8 cellular contexts compared by ENCODE assay signal in genomic region chr17:62064791-62065563, GRCh38. TPM values are rescaled to one million over a fixed set of nuclear protein-coding genes. Genes with fewer than 3 reads are reported as not detected.
DNase-seq lines count a peak whose midpoint lies in the region; ATAC-seq and TF ChIP-seq lines count a peak whose summit lies in the region.

MED13 (minus strand) TSS chr17:62065278; CDS start chr17:62065205, 73 bp downstream.

- peak within 1 kb of the TSS; percentile 99 for H3K27ac Mint-ChIP-seq in nephron progenitor cell
- H3K27ac Mint-ChIP-seq in stimulated activated naive CD8-positive, alpha-beta T cell treated with anti-CD3 and anti-CD28 coated beads, Interleukin-15, Interleukin-2, amounts not matched to agents 100 ng/mL and 50 ng/mL, for 24 hours = peak within 1 kb of the TSS; percentile 97

- H3K36me3 Mint-ChIP-seq in nephron progenitor cell (ENCODE audit: low read depth) = peaks cover 14% of the 10 kb centered on the region
- peaks cover 26% of the 10 kb centered on the region for H3K36me3 Mint-ChIP-seq in stimulated activated naive CD8-positive, alpha-beta T cell treated with anti-CD3 and anti-CD28 coated beads, Interleukin-15, Interleukin-2, amounts not matched to agents 100 ng/mL and 50 ng/mL, for 24 hours (ENCODE audit: low read depth)

- TF ChIP-seq CTCF in GM13976 (IDR thresholded peaks at IDR 0.05; ENCODE audit: borderline replicate concordance, control extremely low read depth, extremely low read depth, insufficient read depth, missing control alignments) (no peak), fibroblast of the aortic adventitia (IDR thresholded peaks at IDR 0.05; ENCODE audit: insufficient read depth, low read length) (peak; percentile 3), nephron progenitor cell (IDR thresholded peaks at IDR 0.05) (no peak)

- H3K4me1 Mint-ChIP-seq in nephron progenitor cell = peaks cover 36% of the 10 kb centered on the region
- H3K4me1 Mint-ChIP-seq in stimulated activated naive CD8-positive, alpha-beta T cell treated with anti-CD3 and anti-CD28 coated beads, Interleukin-15, Interleukin-2, amounts not matched to agents 100 ng/mL and 50 ng/mL, for 24 hours (ENCODE audit: low read depth) = peaks cover 43% of the 10 kb centered on the region

- in situ Hi-C loops in GM13976 (cut with MboI; ENCODE audit: low sequenced_read_pairs, unreplicated experiment) = no loop called here

- peak within 1 kb of the TSS; percentile 97 for H3K4me3 Mint-ChIP-seq in nephron progenitor cell
- peak within 1 kb of the TSS; percentile 96 for H3K4me3 Mint-ChIP-seq in stimulated activated naive CD8-positive, alpha-beta T cell treated with anti-CD3 and anti-CD28 coated beads, Interleukin-15, Interleukin-2, amounts not matched to agents 100 ng/mL and 50 ng/mL, for 24 hours

- no peaks in the 10 kb centered on the region for H3K9me3 Mint-ChIP-seq in nephron progenitor cell
- no peaks in the 10 kb centered on the region for H3K9me3 Mint-ChIP-seq in stimulated activated naive CD8-positive, alpha-beta T cell treated with anti-CD3 and anti-CD28 coated beads, Interleukin-15, Interleukin-2, amounts not matched to agents 100 ng/mL and 50 ng/mL, for 24 hours

- peak within 1 kb of the TSS; percentile 98 for H3K4me3 ChIP-seq in fibroblast of the aortic adventitia (ENCODE audit: low read depth, low read length)

- ATAC-seq in HG02970 (IDR thresholded peaks at IDR 0.05; ENCODE audit: low FRiP score, unreplicated experiment) = peak; percentile 20
- ATAC-seq in GM18873 (IDR thresholded peaks at IDR 0.05; ENCODE audit: low FRiP score, unreplicated experiment) = no peak

- peak; percentile 59 for DNase-seq in GM13976 (ENCODE audit: low spot score)
- peak; percentile 54 for DNase-seq in RKO (ENCODE audit: low spot score)
- peak; percentile 56 for DNase-seq in activated effector memory CD4-positive, alpha-beta T cell treated with Interleukin-2 at 50 U/mL for 16 hours
- peak; percentile 27 for DNase-seq in fibroblast of the aortic adventitia (ENCODE audit: low read depth)
- peak; percentile 69 for DNase-seq in nephron progenitor cell

- H3K27me3 Mint-ChIP-seq in nephron progenitor cell (ENCODE audit: low read depth, poor library complexity) = no peaks in the 10 kb centered on the region
- H3K27me3 Mint-ChIP-seq in stimulated activated naive CD8-positive, alpha-beta T cell treated with anti-CD3 and anti-CD28 coated beads, Interleukin-15, Interleukin-2, amounts not matched to agents 100 ng/mL and 50 ng/mL, for 24 hours = no peaks in the 10 kb centered on the region

RNA-seq across cellular contexts. Expression of gene MED13, which starts in this region (rescaled TPM):
- total RNA-seq in fibroblast of the aortic adventitia (ENCODE audit: low replicate concordance) = 31.0 and 68.1 TPM in 2 replicates
